8 cellular contexts compared by ENCODE assay signal in genomic region chr14:55097894-55098560, GRCh38. TPM values are rescaled to one million over a fixed set of nuclear protein-coding genes. Genes with fewer than 3 reads are reported as not detected.
DNase-seq lines count a peak whose midpoint lies in the region; ATAC-seq and TF ChIP-seq lines count a peak whose summit lies in the region.

No MANE protein-coding gene starts in this region.

- no peak overlapping the region for H4K8ac ChIP-seq in mesendoderm (ENCODE audit: low read depth, low read length)

- H4K20me1 ChIP-seq in MM.1S (ENCODE audit: insufficient read depth, low read length): no peaks in the 10 kb centered on the region

- no peak overlapping the region for H3K4ac ChIP-seq in mesendoderm (ENCODE audit: low read depth, low read length)

- H3K9me2 ChIP-seq in MM.1S (replicated peaks; ENCODE audit: insufficient read depth, low read length): no peaks in the 10 kb centered on the region

- peaks cover 9% of the 10 kb centered on the region for H3K36me3 Mint-ChIP-seq in activated T-helper 17 cell treated with anti-CD3 and anti-CD28 coated beads, Interleukin-2, amount 50 U/mL, for 72 hours (ENCODE audit: low read depth)
- H3K36me3 Mint-ChIP-seq in naive thymus-derived CD4-positive, alpha-beta T cell: peaks cover 0 to 8% (median 0%) of the 10 kb centered on the region in 5 donors

- no peaks in the 10 kb centered on the region for H3K36me3 ChIP-seq in MM.1S (replicated peaks; ENCODE audit: insufficient read depth, low read length)
- no peaks in the 10 kb centered on the region for H3K36me3 ChIP-seq in naive thymus-derived CD4-positive, alpha-beta T cell (ENCODE audit: control insufficient read depth in 2 of 3, insufficient read depth in 3 of 3, low read length in 3 of 3)
- H3K36me3 ChIP-seq in mesendoderm (ENCODE audit: control insufficient read depth, insufficient read depth, low read length): no peaks in the 10 kb centered on the region

- DNase-seq in MM.1S (peak; percentile 30), mesendoderm (no peak), ecto neural progenitor cell (ENCODE audit: low spot score) (no peak), OCI-M1 (lab: John Stamatoyannopoulos, UW) (no peak)
- peak in 1 of 9 donors; percentile 30 for DNase-seq in naive thymus-derived CD4-positive, alpha-beta T cell

- CTCF ChIA-PET in naive thymus-derived CD4-positive, alpha-beta T cell (lab: Charles Lee): interaction anchor here (0.7 kb wide), 1 partner anchor 8 kb away, joined by 3 read pairs; no protein-coding TSS in a partner anchor

- no peaks in the 10 kb centered on the region for H3K79me2 ChIP-seq in MM.1S (ENCODE audit: low read length)
- H3K79me2 ChIP-seq in mesendoderm (ENCODE audit: control insufficient read depth, insufficient read depth, low read length): no peaks in the 10 kb centered on the region

- no peak overlapping the region for H3K23ac ChIP-seq in mesendoderm (ENCODE audit: low read length)

- peaks cover 11% of the 10 kb centered on the region for H3F3A ChIP-seq in MM.1S (ENCODE audit: insufficient read depth, low read length)

- H3K27ac ChIP-seq in MM.1S (ENCODE audit: low read length) (no peak overlapping the region; the same call in 1 of the 2 replicates), mesendoderm (ENCODE audit: low read depth, low read length) (no peak overlapping the region)
- H3K27ac ChIP-seq in naive thymus-derived CD4-positive, alpha-beta T cell (ENCODE audit: low read depth, low read length): no peak overlapping the region

- peak overlapping the region; percentile 53 for H2AFZ ChIP-seq in MM.1S (ENCODE audit: low read length)

- POLR2A ChIA-PET in naive thymus-derived CD4-positive, alpha-beta T cell (lab: Charles Lee): no interaction called here

- peak overlapping the region; percentile 95 for H3K27ac Mint-ChIP-seq in activated T-helper 17 cell treated with anti-CD3 and anti-CD28 coated beads, Interleukin-2, amount 50 U/mL, for 72 hours
- peak overlapping the region in 6 of 9 donors; percentile 21 to 92 (median 56) for H3K27ac Mint-ChIP-seq in naive thymus-derived CD4-positive, alpha-beta T cell

- peak overlapping the region; percentile 80 for H3K4me3 Mint-ChIP-seq in activated T-helper 17 cell treated with anti-CD3 and anti-CD28 coated beads, Interleukin-2, amount 50 U/mL, for 72 hours
- H3K4me3 Mint-ChIP-seq in naive thymus-derived CD4-positive, alpha-beta T cell: peak overlapping the region in 6 of 10 donors; percentile 1 to 70 (median 18)

- H3K18ac ChIP-seq in mesendoderm (ENCODE audit: low read length): no peak overlapping the region

- H3K4me2 ChIP-seq in MM.1S (ENCODE audit: low read depth, low read length): no peak overlapping the region
- no peak overlapping the region for H3K4me2 ChIP-seq in mesendoderm (ENCODE audit: low read length)

- H3K27me3 ChIP-seq in MM.1S (replicated peaks; ENCODE audit: insufficient read depth, low read length) (no peaks in the 10 kb centered on the region), mesendoderm (ENCODE audit: insufficient read depth, low read length, poor library complexity) (no peaks in the 10 kb centered on the region)
- no peaks in the 10 kb centered on the region for H3K27me3 ChIP-seq in naive thymus-derived CD4-positive, alpha-beta T cell (ENCODE audit: control insufficient read depth in 2 of 2, insufficient read depth in 2 of 2, low read length in 2 of 2)

- no CpG with 5 or more reads among the region's 5 CpGs for WGBS in mesendoderm (ENCODE audit: extremely low coverage, insufficient coverage, low lambda C conversion rate)

- intact Hi-C loops in naive thymus-derived CD4-positive, alpha-beta T cell (cut with micrococcal nuclease): no loop called here

- ATAC-seq in GM18498 (IDR thresholded peaks at IDR 0.05; ENCODE audit: unreplicated experiment) (peak; percentile 67), GM21717 (IDR thresholded peaks at IDR 0.05; ENCODE audit: unreplicated experiment) (peak; percentile 71)
- peak; percentile 78 for ATAC-seq in activated T-helper 17 cell treated with anti-CD3 and anti-CD28 coated beads, Interleukin-2, amount 50 U/mL, for 72 hours (replicated peaks)
- peak; percentile 71 for ATAC-seq in naive thymus-derived CD4-positive, alpha-beta T cell

- H3K79me1 ChIP-seq in mesendoderm (ENCODE audit: low read length): no peaks in the 10 kb centered on the region

- H3K9ac ChIP-seq in MM.1S (ENCODE audit: low read length) (no peak overlapping the region), mesendoderm (ENCODE audit: low read length) (no peak overlapping the region)

- H3K27me3 Mint-ChIP-seq in activated T-helper 17 cell treated with anti-CD3 and anti-CD28 coated beads, Interleukin-2, amount 50 U/mL, for 72 hours: no peaks in the 10 kb centered on the region
- peaks cover 0 to 1% (median 0%) of the 10 kb centered on the region in 5 donors for H3K27me3 Mint-ChIP-seq in naive thymus-derived CD4-positive, alpha-beta T cell

- no peak overlapping the region for H2BK120ac ChIP-seq in mesendoderm (ENCODE audit: low read depth, low read length)

- peaks cover 40% of the 10 kb centered on the region for H3K4me1 Mint-ChIP-seq in activated T-helper 17 cell treated with anti-CD3 and anti-CD28 coated beads, Interleukin-2, amount 50 U/mL, for 72 hours
- peaks cover 25 to 52% (median 27%) of the 10 kb centered on the region in 7 donors for H3K4me1 Mint-ChIP-seq in naive thymus-derived CD4-positive, alpha-beta T cell

- peaks cover 5% of the 10 kb centered on the region for H3K9me3 Mint-ChIP-seq in activated T-helper 17 cell treated with anti-CD3 and anti-CD28 coated beads, Interleukin-2, amount 50 U/mL, for 72 hours
- H3K9me3 Mint-ChIP-seq in naive thymus-derived CD4-positive, alpha-beta T cell: peaks cover 0 to 3% (median 0%) of the 10 kb centered on the region in 11 donors

- H3K4me1 ChIP-seq in MM.1S (ENCODE audit: low read length) (peaks cover 18% of the 10 kb centered on the region), mesendoderm (ENCODE audit: control insufficient read depth, low read depth, low read length) (peaks cover 3% of the 10 kb centered on the region)
- H3K4me1 ChIP-seq in naive thymus-derived CD4-positive, alpha-beta T cell (ENCODE audit: control insufficient read depth in 2 of 2, insufficient read depth in 2 of 2, low read length in 2 of 2): peaks cover 7 to 29% of the 10 kb centered on the region in 2 donors

- H3K9me3 ChIP-seq in MM.1S (replicated peaks; ENCODE audit: insufficient read depth, low read length): no peaks in the 10 kb centered on the region
- H3K9me3 ChIP-seq in naive thymus-derived CD4-positive, alpha-beta T cell (ENCODE audit: control insufficient read depth in 2 of 3, low read length in 3 of 3): no peaks in the 10 kb centered on the region

- no peak overlapping the region for H2AK5ac ChIP-seq in mesendoderm (ENCODE audit: low read length)

- H3K56ac ChIP-seq in mesendoderm (ENCODE audit: low read length): no peak overlapping the region

- no peak overlapping the region for H2BK15ac ChIP-seq in mesendoderm (replicated peaks; ENCODE audit: low read depth)

- TF ChIP-seq CTCF in MM.1S (IDR thresholded peaks at IDR 0.05; ENCODE audit: low read length): no peak

- H3K4me3 ChIP-seq in MM.1S (ENCODE audit: low read length) (no peak overlapping the region), mesendoderm (ENCODE audit: low read length) (no peak overlapping the region)
- no peak overlapping the region for H3K4me3 ChIP-seq in naive thymus-derived CD4-positive, alpha-beta T cell (ENCODE audit: low read length)

- no peak overlapping the region for H4K5ac ChIP-seq in mesendoderm (ENCODE audit: low read length)

- H2BK5ac ChIP-seq in mesendoderm (ENCODE audit: low read length): no peak overlapping the region

RNA-seq across cellular contexts. Expression of gene LGALS3, which starts 31.0 kb away (rescaled TPM):
- total RNA-seq in activated T-helper 17 cell treated with anti-CD3 and anti-CD28 coated beads, Interleukin-2, amount 50 U/mL, for 72 hours: 100 to 1,000 TPM in 1 of 2 donors, 10 to 100 TPM in 1; 63.4 to 258 TPM
- 10 to 100 TPM in 4 of 5 experiments, 1 to 10 TPM in 1; 7.5 to 71.7 (median 12.4) TPM for total RNA-seq in naive thymus-derived CD4-positive, alpha-beta T cell
- under 1 TPM; 0.35 to 0.51 TPM for polyA plus RNA-seq in naive thymus-derived CD4-positive, alpha-beta T cell
- polyA plus RNA-seq in mesendoderm (2013, experiment 1 of 2): 9.2 TPM
- polyA plus RNA-seq in mesendoderm (2013, experiment 2 of 2): 9.7 TPM

RNA-seq across cellular contexts. Expression of gene MAPK1IP1L, which starts 46.6 kb away (rescaled TPM):
- 100 to 1,000 TPM; 106 to 114 TPM for total RNA-seq in activated T-helper 17 cell treated with anti-CD3 and anti-CD28 coated beads, Interleukin-2, amount 50 U/mL, for 72 hours
- 100 to 1,000 TPM in 3 of 5 experiments, 10 to 100 TPM in 2; 65.1 to 143 (median 111) TPM for total RNA-seq in naive thymus-derived CD4-positive, alpha-beta T cell
- polyA plus RNA-seq in naive thymus-derived CD4-positive, alpha-beta T cell: 10 to 100 TPM; 63.1 to 79.7 TPM
- polyA plus RNA-seq in mesendoderm (2013, experiment 1 of 2): 148 TPM
- polyA plus RNA-seq in mesendoderm (2013, experiment 2 of 2): 159 TPM
